ENCODE assay signal across 31 cellular contexts in the genomic region with DNA sequence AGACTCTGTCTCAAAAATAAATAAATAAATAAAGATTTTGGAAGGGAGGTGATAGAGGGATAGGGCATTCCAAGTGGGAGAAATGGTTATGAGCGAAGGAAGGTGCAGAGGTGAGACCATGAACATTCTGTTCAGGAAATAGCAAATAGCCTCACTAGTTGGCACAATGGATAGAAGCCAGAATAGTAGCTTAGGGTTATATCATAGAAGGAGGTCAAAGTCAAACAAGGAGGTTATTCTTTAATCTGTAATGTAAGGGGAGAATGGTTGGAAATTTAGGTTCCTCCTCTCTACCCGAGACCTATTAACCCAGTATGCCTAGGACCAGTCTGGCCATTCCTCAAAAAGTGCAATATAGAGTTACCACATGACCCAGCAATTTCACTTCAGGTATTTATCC.
"Had no signal": no experiment of that assay in that cellular context is flagged by ENCODE, and none has a peak within 500 bp of the region (broad histone marks: within the 10 kb centered on the region; RNA-seq: fewer than 3 reads in every experiment).

No MANE protein-coding gene starts in this region.

- H3K4me1 ChIP-seq: adrenal gland, ascending aorta, body of pancreas, breast epithelium had no signal

- H3K4me3 ChIP-seq: adrenal gland, ascending aorta, body of pancreas, breast epithelium, cardiac muscle cell had no signal

- ATAC-seq: activated naive CD4-positive, alpha-beta T cell treated with anti-CD3 and anti-CD28 coated beads, Interleukin-2, amount 50 U/mL, for 72 hours; activated naive CD8-positive, alpha-beta T cell treated with anti-CD3 and anti-CD28 coated beads, Interleukin-2, amount 50 U/mL, for 24 hours; activated T-cell treated with anti-CD3 and anti-CD28 coated beads, Interleukin-2, amount 50 U/mL, for 4 hours; activated T-cell treated with anti-CD3 and anti-CD28 coated beads, Interleukin-2, amount 50 U/mL, for 72 hours; activated T-helper 17 cell treated with anti-CD3 and anti-CD28 coated beads, Interleukin-2, amount 50 U/mL, for 72 hours; body of pancreas had no signal

- H3K27me3 ChIP-seq: adrenal gland, ascending aorta, body of pancreas, brain microvascular endothelial cell, cardiac muscle cell had no signal

- DNase-seq: activated effector memory CD4-positive, alpha-beta T cell treated with anti-CD3 and anti-CD28 coated beads, Interleukin-2, amount 50 U/mL, for 16 hours; activated effector memory CD4-positive, alpha-beta T cell treated with Interleukin-2 at 50 U/mL for 16 hours; activated gamma-delta T cell; activated gamma-delta T cell treated with Interleukin-2 at 50 U/mL for 16 hours; activated naive CD4-positive, alpha-beta T cell; activated naive CD4-positive, alpha-beta T cell treated with anti-CD3 and anti-CD28 coated beads for 36 hours; activated naive CD4-positive, alpha-beta T cell treated with anti-CD3 and anti-CD28 coated beads, Interleukin-2, amount 10 ng/mL, durations not matched to agents 7 days and 5 days; activated naive CD4-positive, alpha-beta T cell treated with anti-CD3 and anti-CD28 coated beads, Interleukin-2, amount 50 U/mL, for 16 hours; activated naive CD4-positive, alpha-beta T cell treated with Interleukin-2 at 50 U/mL for 16 hours; activated naive CD8-positive, alpha-beta T cell treated with anti-CD3 and anti-CD28 coated beads for 36 hours; activated naive CD8-positive, alpha-beta T cell treated with anti-CD3 and anti-CD28 coated beads, Interleukin-2, amount 10 ng/mL, durations not matched to agents 7 days and 5 days; activated naive CD8-positive, alpha-beta T cell treated with anti-CD3 and anti-CD28 coated beads, Interleukin-2, amount 50 U/mL, for 24 hours; activated T-cell treated with anti-CD3 and anti-CD28 coated beads, Interleukin-2, amount 50 U/mL, for 24 hours; activated T-cell treated with anti-CD3 and anti-CD28 coated beads, Interleukin-2, amount 50 U/mL, for 4 hours; activated T-cell treated with anti-CD3 and anti-CD28 coated beads, Interleukin-2, amount 50 U/mL, for 48 hours; activated T-cell treated with anti-CD3 and anti-CD28 coated beads, Interleukin-2, amount 50 U/mL, for 72 hours; adrenal gland; amniotic stem cell; amygdala; anterior cingulate cortex; aorta; body of pancreas; brain microvascular endothelial cell; caudate nucleus; central memory CD4-positive, alpha-beta T cell; cerebellar nuclear complex had no signal

- H3K27ac ChIP-seq: adrenal gland, ascending aorta, body of pancreas, brain microvascular endothelial cell, breast epithelium, cardiac muscle cell had no signal

- H3K9me3 ChIP-seq: adrenal gland, ascending aorta, body of pancreas, breast epithelium had no signal

- H3K36me3 ChIP-seq: adrenal gland, ascending aorta, brain microvascular endothelial cell, breast epithelium, cardiac muscle cell had no signal
